Comparison of ENCODE assay signal across 14 cellular contexts in genomic region chr17:9256944-9257629, GRCh38.
A peak's percentile ranks its signal among the peaks of the same experiment; 100 is the strongest.
DNase-seq lines count a peak whose midpoint lies in the region; ATAC-seq, FAIRE-seq and TF ChIP-seq lines count a peak whose summit lies in the region.
"Had no signal": no experiment of that assay in that cellular context is flagged by ENCODE, and none has a peak within 500 bp of the region (broad histone marks: within the 10 kb centered on the region; RNA-seq: fewer than 3 reads in every experiment).

No MANE protein-coding gene starts in this region.

- H4K20me1 ChIP-seq in HepG2 (ENCODE audit: insufficient read depth, low read length): no peaks in the 10 kb centered on the region
- H4K20me1 ChIP-seq in PC-3 (ENCODE audit: low read length): no peaks in the 10 kb centered on the region

- H3K36me3 ChIP-seq in HepG2 (replicated peaks in 1 of 2; ENCODE audit: control insufficient read depth in 1 of 2, insufficient read depth in 2 of 2, low read length in 2 of 2) (no peaks in the 10 kb centered on the region), right lobe of liver (no peaks in the 10 kb centered on the region), PC-3 (ENCODE audit: low read depth, low read length) (no peaks in the 10 kb centered on the region), gastroesophageal sphincter (no peaks in the 10 kb centered on the region), upper lobe of left lung (no peaks in the 10 kb centered on the region)
- H3K36me3 ChIP-seq: spleen, thyroid gland had no signal

- no peak overlapping the region for H3K4me3 Mint-ChIP-seq in natural killer cell treated with Interleukin-12 subunit alpha and Interleukin-12 subunit beta and Interleukin-15 and Interleukin-18, amount 100 ng/mL, for 72 hours

- ATAC-seq in HepG2 (no peak), right lobe of liver (no peak), PC-3 (peak; percentile 81), gastroesophageal sphincter (peak; percentile 25), GM18498 (IDR thresholded peaks at IDR 0.05; ENCODE audit: unreplicated experiment) (no peak), upper lobe of left lung (ENCODE audit: low FRiP score in 2 of 2) (no peak)
- ATAC-seq in natural killer cell treated with Interleukin-12 subunit alpha and Interleukin-12 subunit beta and Interleukin-15 and Interleukin-18, amount 100 ng/mL, for 72 hours: no peak

- BruUV-seq in HepG2 (replicated peaks; lab: Mats Ljungman, UMichigan) (no TSS peak), PC-3 (replicated peaks; lab: Mats Ljungman, UMichigan) (no TSS peak)

- no peaks in the 10 kb centered on the region for H3K9me2 ChIP-seq in PC-3 (replicated peaks; ENCODE audit: low read length)

- H2AFZ ChIP-seq in HepG2 (ENCODE audit: low read length) (no peak overlapping the region), PC-3 (ENCODE audit: low read length) (0 out of 2 replicates have a peak overlapping the region, but pooled peaks have one; percentile 24)

- peaks cover 0 to 20% of the 10 kb centered on the region in 2 donors for H3K4me1 Mint-ChIP-seq in natural killer cell treated with Interleukin-12 subunit alpha and Interleukin-12 subunit beta and Interleukin-15 and Interleukin-18, amount 100 ng/mL, for 72 hours (ENCODE audit: low read depth in 2 of 2)

- whole genome bisulfite sequencing in HepG2 (ENCODE audit: low lambda C conversion rate): 39% methylated on average over 13 of the region's 13 CpGs
- WGBS in right lobe of liver (ENCODE audit: insufficient coverage, low coverage, low lambda C conversion rate, missing lambda C conversion rate): 69% methylated on average over 9 of the region's 13 CpGs
- 34 to 65% methylated on average over 7 to 11 of the region's 13 CpGs for WGBS in gastroesophageal sphincter (ENCODE audit: low coverage in 1 of 2), 2 donors
- 48 to 52% methylated on average over 13 of the region's 13 CpGs for WGBS in upper lobe of left lung, 2 donors

- no peak for TF ChIP-seq RAD21 in HepG2 (CRISPR knock-in tag; IDR thresholded peaks at IDR 0.05)

- H3K4me2 ChIP-seq in HepG2 (ENCODE audit: low read depth, low read length): peak overlapping the region; percentile 31; the same call in 1 of the 2 replicates
- peak overlapping the region; percentile 51 for H3K4me2 ChIP-seq in PC-3 (ENCODE audit: low read length)

- no peak overlapping the region; a peak in 1 of 6 replicates for H3K4me3 ChIP-seq in HepG2 (replicated peaks in 1 of 3; ENCODE audit: insufficient read depth in 1 of 3, low read depth in 2 of 3, low read length in 3 of 3)
- no peak overlapping the region for H3K4me3 ChIP-seq in right lobe of liver
- no peak overlapping the region for H3K4me3 ChIP-seq in PC-3 (ENCODE audit: low read length)
- H3K4me3 ChIP-seq in gastroesophageal sphincter: no peak overlapping the region
- H3K4me3 ChIP-seq in upper lobe of left lung: no peak overlapping the region
- H3K4me3 ChIP-seq: lung, spleen, thyroid gland had no signal

- no peak for TF ChIP-seq POLR2A in HepG2 (IDR thresholded peaks at IDR 0.05; ENCODE audit: insufficient read depth in 1 of 2, low read depth in 2 of 2, low read length in 2 of 2)
- TF ChIP-seq POLR2A in right lobe of liver (IDR thresholded peaks at IDR 0.05): no peak
- no peak for TF ChIP-seq POLR2A in gastroesophageal sphincter (IDR thresholded peaks at IDR 0.05)
- no peak for TF ChIP-seq POLR2A in upper lobe of left lung (IDR thresholded peaks at IDR 0.05)

- no peaks in the 10 kb centered on the region for H3F3A ChIP-seq in PC-3 (ENCODE audit: low read length, unreplicated experiment)

- H3K79me2 ChIP-seq in HepG2 (ENCODE audit: insufficient read depth, low read length): no peaks in the 10 kb centered on the region
- H3K79me2 ChIP-seq in PC-3 (ENCODE audit: low read length): no peaks in the 10 kb centered on the region

- H3K27ac ChIP-seq in HepG2 (ENCODE audit: extremely low read length, insufficient read depth, low read length) (no peak overlapping the region), right lobe of liver (no peak overlapping the region), PC-3 (ENCODE audit: low read length) (peak overlapping the region; percentile 56), gastroesophageal sphincter (peak overlapping the region in 3 of 4 donors; percentile 55 to 67 (median 60)), upper lobe of left lung (no peak overlapping the region)
- H3K27ac ChIP-seq: epithelial cell of prostate, spleen, thyroid gland had no signal

- no peaks in the 10 kb centered on the region for H3K9me3 ChIP-seq in HepG2 (ENCODE audit: low read length)
- H3K9me3 ChIP-seq in right lobe of liver: no peaks in the 10 kb centered on the region
- H3K9me3 ChIP-seq in PC-3 (ENCODE audit: low read length): no peaks in the 10 kb centered on the region
- H3K9me3 ChIP-seq in gastroesophageal sphincter: no peaks in the 10 kb centered on the region
- no peaks in the 10 kb centered on the region for H3K9me3 ChIP-seq in upper lobe of left lung
- H3K9me3 ChIP-seq: spleen, thyroid gland had no signal

- TF ChIP-seq EP300 in HepG2 (IDR thresholded peaks at IDR 0.05; ENCODE audit: low read depth in 2 of 2, low read length in 2 of 2): no peak
- TF ChIP-seq EP300 in HepG2 (CRISPR knock-in tag; IDR thresholded peaks at IDR 0.05; ENCODE audit: borderline replicate concordance): no peak
- TF ChIP-seq EP300 in gastroesophageal sphincter (IDR thresholded peaks at IDR 0.05): no peak
- no peak for TF ChIP-seq EP300 in upper lobe of left lung (IDR thresholded peaks at IDR 0.05)

- no peak for FAIRE-seq in HepG2 (lab: Jason Lieb, UNC)

- no peaks in the 10 kb centered on the region for H3K9me3 Mint-ChIP-seq in natural killer cell treated with Interleukin-12 subunit alpha and Interleukin-12 subunit beta and Interleukin-15 and Interleukin-18, amount 100 ng/mL, for 72 hours

- H3K9ac ChIP-seq in HepG2 (ENCODE audit: insufficient read depth, low read depth, low read length): no peak overlapping the region
- no peak overlapping the region for H3K9ac ChIP-seq in PC-3 (ENCODE audit: low read length)

- CTCF ChIA-PET in HepG2 (lab: Yijun Ruan, JAX; ENCODE audit: low intra/inter-chr PET ratio, low total read pairs): no interaction called here
- CTCF ChIA-PET in PC-3 (lab: Charles Lee): interaction anchor here (0.7 kb wide), 1 partner anchor 17 kb away, joined by 3 read pairs; no protein-coding TSS in a partner anchor

- POLR2A ChIA-PET in HepG2 (lab: Yijun Ruan, JAX) (no interaction called here), PC-3 (lab: Charles Lee; ENCODE audit: unreplicated experiment) (no interaction called here)

- DNase-seq in HepG2 (ENCODE audit: low spot score) (no peak), right lobe of liver (no peak), PC-3 (peak; percentile 59), NCI-H69 (lab: John Stamatoyannopoulos, UW) (no peak), upper lobe of left lung (no peak)
- DNase-seq in natural killer cell treated with Interleukin-12 subunit alpha and Interleukin-12 subunit beta and Interleukin-15 and Interleukin-18, amount 100 ng/mL, for 72 hours (ENCODE audit: low spot score): no peak
- DNase-seq: activated CD8-positive, alpha-beta memory T cell treated with anti-CD3 and anti-CD28 coated beads for 24 hours; HCEC 1CT; spleen had no signal

- no peaks in the 10 kb centered on the region for H3K27me3 Mint-ChIP-seq in natural killer cell treated with Interleukin-12 subunit alpha and Interleukin-12 subunit beta and Interleukin-15 and Interleukin-18, amount 100 ng/mL, for 72 hours

- peak overlapping the region in 1 of 2 donors; percentile 35 for H3K27ac Mint-ChIP-seq in natural killer cell treated with Interleukin-12 subunit alpha and Interleukin-12 subunit beta and Interleukin-15 and Interleukin-18, amount 100 ng/mL, for 72 hours

- in situ Hi-C loops in HepG2 (cut with HindIII; ENCODE audit: extremely low pct_ligation_motif_present, low pct_unique_long_range_greater_than_20kb): no loop called here

- intact Hi-C loops in HepG2 (cut with micrococcal nuclease; ENCODE audit: unreplicated experiment): no loop called here
- intact Hi-C loops in right lobe of liver (cut with DNase I): no loop called here
- intact Hi-C loops in PC-3 (cut with micrococcal nuclease): loop anchor here (10.0 kb wide), 1 partner anchor 118 kb away; no protein-coding TSS in a partner anchor

- H3K36me3 Mint-ChIP-seq in natural killer cell treated with Interleukin-12 subunit alpha and Interleukin-12 subunit beta and Interleukin-15 and Interleukin-18, amount 100 ng/mL, for 72 hours: no peaks in the 10 kb centered on the region

- H3K4me1 ChIP-seq in HepG2 (ENCODE audit: insufficient read depth, low read length): peaks cover 43% of the 10 kb centered on the region
- no peaks in the 10 kb centered on the region for H3K4me1 ChIP-seq in right lobe of liver
- H3K4me1 ChIP-seq in PC-3 (ENCODE audit: insufficient read depth, low read length): peaks cover 27% of the 10 kb centered on the region
- peaks cover 2 to 62% (median 12%) of the 10 kb centered on the region in 3 donors for H3K4me1 ChIP-seq in gastroesophageal sphincter
- peaks cover 9 to 23% (median 11%) of the 10 kb centered on the region in 4 donors for H3K4me1 ChIP-seq in upper lobe of left lung

- H3K27me3 ChIP-seq in HepG2 (ENCODE audit: control insufficient read depth in 1 of 2, insufficient read depth in 2 of 2, low read length in 2 of 2): no peaks in the 10 kb centered on the region
- no peaks in the 10 kb centered on the region for H3K27me3 ChIP-seq in right lobe of liver
- H3K27me3 ChIP-seq in PC-3 (ENCODE audit: low read length): no peaks in the 10 kb centered on the region
- H3K27me3 ChIP-seq in gastroesophageal sphincter: no peaks in the 10 kb centered on the region
- no peaks in the 10 kb centered on the region for H3K27me3 ChIP-seq in upper lobe of left lung
- H3K27me3 ChIP-seq: spleen, thyroid gland had no signal

- TF ChIP-seq CTCF in HepG2 (CRISPR knock-in tag; IDR thresholded peaks at IDR 0.05) (no peak), right lobe of liver (IDR thresholded peaks at IDR 0.05) (no peak), PC-3 (conservative IDR thresholded peaks at IDR 0.05; ENCODE audit: low read depth, low read length) (no peak), gastroesophageal sphincter (IDR thresholded peaks at IDR 0.05) (no peak), upper lobe of left lung (IDR thresholded peaks at IDR 0.05) (no peak)

TF ChIP-seq in HepG2, 621 proteins besides CTCF, POLR2A, EP300 and RAD21:
- no peak for TF ChIP-seq FIP1L1 (IDR thresholded peaks at IDR 0.05; ENCODE audit: borderline replicate concordance, insufficient read depth, low read depth, low read length)

Comparison
In these comparisons a context has a peak if more than half of its experiments do, and no peak if none do; other contexts are left out.
1. ATAC-seq: peak in PC-3 (single experiment) and gastroesophageal sphincter (single experiment); none in HepG2 (single experiment), right lobe of liver (0 of 4), GM18498 (single experiment), natural killer cell treated with Interleukin-12 subunit alpha and Interleukin-12 subunit beta and Interleukin-15 and Interleukin-18, amount 100 ng/mL, for 72 hours (0 of 2) and upper lobe of left lung (0 of 2).
2. H3K27ac ChIP-seq: peak in PC-3 (single experiment) and gastroesophageal sphincter (3 of 4); none in HepG2 (single experiment), right lobe of liver (0 of 3) and upper lobe of left lung (0 of 4).